18 cellular contexts compared by ENCODE assay signal in the genomic region with DNA sequence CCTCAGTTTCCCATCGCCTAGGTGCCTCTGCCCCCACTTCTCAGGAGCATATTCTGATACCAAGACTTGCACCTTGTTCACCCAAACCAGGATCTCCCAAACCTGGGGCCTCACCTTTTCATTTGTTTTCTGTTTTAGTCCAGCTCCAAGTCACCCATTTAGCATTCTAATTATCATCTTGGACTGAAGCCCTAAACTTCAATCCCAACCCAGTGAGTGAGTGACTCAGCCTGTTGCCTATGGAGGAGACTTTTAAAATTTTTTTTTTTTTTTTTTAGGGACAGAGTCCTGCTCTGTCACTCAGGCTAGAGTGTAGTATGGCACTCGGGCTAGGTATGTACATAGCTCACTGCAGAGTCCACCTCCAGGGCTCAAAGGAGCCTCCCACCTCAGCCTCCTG.
"Had no signal": no experiment of that assay in that cellular context is flagged by ENCODE, and none has a peak within 500 bp of the region (broad histone marks: within the 10 kb centered on the region; RNA-seq: fewer than 3 reads in every experiment).

No MANE protein-coding gene starts in this region.

- DNase-seq: cortex of kidney; dorsolateral prefrontal cortex; effector CD8-positive, alpha-beta T cell; heart left ventricle; hippocampal formation; left colon; left ventricle myocardium superior; mesenchymal stem cell; naive B cell; occipital lobe; pancreas; right cardiac atrium; stimulated activated CD4-positive, alpha-beta T cell treated with anti-CD3 and anti-CD28 coated beads, Interleukin-4, amount 100 ng/mL, for 1 hour; stimulated activated CD8-positive, alpha-beta memory T cell treated with anti-CD3 and anti-CD28 coated beads, Interleukin-4, amount 100 ng/mL, for 48 hours; stimulated activated naive CD8-positive, alpha-beta T cell treated with anti-CD3 and anti-CD28 coated beads, Interleukin-15, Interleukin-2, amounts not matched to agents 100 U/mL and 50 U/mL, for 24 hours; tibial artery; upper lobe of left lung had no signal

- ATAC-seq: heart left ventricle; left colon; left ventricle myocardium superior; pancreas; right cardiac atrium; stimulated activated effector memory CD8-positive, alpha-beta T cell treated with anti-CD3 and anti-CD28 coated beads, Interleukin-12 subunit alpha, Interleukin-12 subunit beta, amount 100 ng/mL, for 72 hours; stimulated activated naive CD8-positive, alpha-beta T cell treated with anti-CD3 and anti-CD28 coated beads, Interleukin-15, Interleukin-2, amounts not matched to agents 100 U/mL and 50 U/mL, for 24 hours had no signal
